34 cellular contexts compared by ENCODE assay signal in genomic region chr4:153954654-153955053, GRCh38.
"Had no signal": no experiment of that assay in that cellular context is flagged by ENCODE, and none has a peak within 500 bp of the region (broad histone marks: within the 10 kb centered on the region; RNA-seq: fewer than 3 reads in every experiment).

No MANE protein-coding gene starts in this region.

- H3K36me3 ChIP-seq: brain microvascular endothelial cell, esophagus muscularis mucosa, gastrocnemius medialis, heart left ventricle, WERI-Rb-1 had no signal

- H3K36me3 Mint-ChIP-seq: activated naive CD8-positive, alpha-beta T cell had no signal

- H3K27ac Mint-ChIP-seq: activated B cell treated with CpG ODN at 0.5 μM for 24 hours; activated naive CD8-positive, alpha-beta T cell; activated T-helper 17 cell treated with anti-CD3 and anti-CD28 coated beads, Interleukin-2, amount 50 U/mL, for 72 hours; dendritic cell treated with granulocyte-macrophage colony-stimulating factor and Interleukin-4, amounts not matched to agents 40 ng/mL and 50 ng/mL, for 4 days; endodermal cell; T-helper 17 cell; T-helper 2 cell treated with Interferon-gamma antibody and Interleukin-4, amounts not matched to agents 5 μg/mL and 100 μg/mL, for 36 hours had no signal

- H3K27me3 ChIP-seq: brain microvascular endothelial cell, dorsolateral prefrontal cortex, esophagus muscularis mucosa, foreskin keratinocyte, gastrocnemius medialis, heart left ventricle had no signal

- H3K27ac ChIP-seq: brain microvascular endothelial cell, coronary artery, dorsolateral prefrontal cortex, esophagus muscularis mucosa, foreskin keratinocyte, gastrocnemius medialis, heart left ventricle, WERI-Rb-1 had no signal

- H3K4me3 Mint-ChIP-seq: activated B cell treated with CpG ODN at 0.5 μM for 24 hours; activated naive CD8-positive, alpha-beta T cell; activated T-cell treated with anti-CD3 and anti-CD28 coated beads, Interleukin-2, amount 50 U/mL, for 4 hours; activated T-helper 17 cell treated with anti-CD3 and anti-CD28 coated beads, Interleukin-2, amount 50 U/mL, for 72 hours; central memory CD8-positive, alpha-beta T cell; dendritic cell treated with granulocyte-macrophage colony-stimulating factor and Interleukin-4, amounts not matched to agents 40 ng/mL and 50 ng/mL, for 4 days; endodermal cell; T-helper 17 cell; T-helper 2 cell treated with Interferon-gamma antibody and Interleukin-4, amounts not matched to agents 5 μg/mL and 100 μg/mL, for 36 hours had no signal

- H3K9me3 ChIP-seq: esophagus muscularis mucosa, gastrocnemius medialis had no signal

- H3K27me3 Mint-ChIP-seq: activated T-helper 17 cell treated with anti-CD3 and anti-CD28 coated beads, Interleukin-2, amount 50 U/mL, for 72 hours; central memory CD8-positive, alpha-beta T cell; dendritic cell treated with granulocyte-macrophage colony-stimulating factor and Interleukin-4, amounts not matched to agents 40 ng/mL and 50 ng/mL, for 4 days; T-helper 17 cell had no signal

- H3K4me3 ChIP-seq: coronary artery, dorsolateral prefrontal cortex, esophagus muscularis mucosa, gastrocnemius medialis, heart left ventricle had no signal

- H3K9me3 Mint-ChIP-seq: activated B cell treated with CpG ODN at 0.5 μM for 24 hours; activated T-helper 17 cell treated with anti-CD3 and anti-CD28 coated beads, Interleukin-2, amount 50 U/mL, for 72 hours; central memory CD8-positive, alpha-beta T cell; dendritic cell treated with granulocyte-macrophage colony-stimulating factor and Interleukin-4, amounts not matched to agents 40 ng/mL and 50 ng/mL, for 4 days; T-helper 2 cell treated with Interferon-gamma antibody and Interleukin-4, amounts not matched to agents 5 μg/mL and 100 μg/mL, for 36 hours had no signal

- H3K4me1 ChIP-seq: foreskin keratinocyte, gastrocnemius medialis, heart left ventricle had no signal

- H3K4me1 Mint-ChIP-seq: activated B cell treated with CpG ODN at 0.5 μM for 24 hours, endodermal cell had no signal

- ATAC-seq: activated CD4-positive, CD25-positive, alpha-beta regulatory T cell treated with anti-CD3 and anti-CD28 coated beads, Interleukin-2, amount 50 U/mL, for 24 hours; activated T-cell treated with anti-CD3 and anti-CD28 coated beads, Interleukin-2, amount 50 U/mL, for 4 hours; activated T-helper 17 cell treated with anti-CD3 and anti-CD28 coated beads, Interleukin-2, amount 50 U/mL, for 72 hours; foreskin keratinocyte; gastrocnemius medialis; heart left ventricle; T-helper 17 cell had no signal

- FAIRE-seq: astrocyte, bronchial epithelial cell had no signal

- DNase-seq: activated B cell treated with CpG ODN at 0.5 μM for 24 hours; activated CD4-positive, alpha-beta T cell treated with anti-CD3 and anti-CD28 coated beads for 48 hours; activated CD4-positive, alpha-beta T cell treated with anti-CD3 and anti-CD28 coated beads, Interleukin-2, amount 50 U/mL, for 1 hour; activated CD4-positive, alpha-beta T cell treated with anti-CD3 and anti-CD28 coated beads, Interleukin-2, amount 50 U/mL, for 48 hours; activated CD8-positive, alpha-beta memory T cell treated with anti-CD3 and anti-CD28 coated beads for 24 hours; activated effector memory CD4-positive, alpha-beta T cell treated with Interleukin-2 at 50 U/mL for 16 hours; activated gamma-delta T cell treated with Interleukin-2 at 50 U/mL for 16 hours; activated naive CD4-positive, alpha-beta T cell treated with anti-CD3 and anti-CD28 coated beads, Interleukin-2, amount 50 U/mL, for 16 hours; activated naive CD4-positive, alpha-beta T cell treated with Interleukin-2 at 50 U/mL for 16 hours; activated T-cell treated with anti-CD3 and anti-CD28 coated beads, Interleukin-2, amount 50 U/mL, for 4 hours; amniotic stem cell; anterior cingulate cortex; brain microvascular endothelial cell; dorsolateral prefrontal cortex; effector memory CD4-positive, alpha-beta T cell; endodermal cell; foreskin keratinocyte; gastrocnemius medialis; glutamatergic neuron; heart left ventricle; T-helper 1 cell; T-helper 17 cell; T1000; WERI-Rb-1 had no signal
